Comparison of ENCODE assay signal across 8 cellular contexts in the genomic region with DNA sequence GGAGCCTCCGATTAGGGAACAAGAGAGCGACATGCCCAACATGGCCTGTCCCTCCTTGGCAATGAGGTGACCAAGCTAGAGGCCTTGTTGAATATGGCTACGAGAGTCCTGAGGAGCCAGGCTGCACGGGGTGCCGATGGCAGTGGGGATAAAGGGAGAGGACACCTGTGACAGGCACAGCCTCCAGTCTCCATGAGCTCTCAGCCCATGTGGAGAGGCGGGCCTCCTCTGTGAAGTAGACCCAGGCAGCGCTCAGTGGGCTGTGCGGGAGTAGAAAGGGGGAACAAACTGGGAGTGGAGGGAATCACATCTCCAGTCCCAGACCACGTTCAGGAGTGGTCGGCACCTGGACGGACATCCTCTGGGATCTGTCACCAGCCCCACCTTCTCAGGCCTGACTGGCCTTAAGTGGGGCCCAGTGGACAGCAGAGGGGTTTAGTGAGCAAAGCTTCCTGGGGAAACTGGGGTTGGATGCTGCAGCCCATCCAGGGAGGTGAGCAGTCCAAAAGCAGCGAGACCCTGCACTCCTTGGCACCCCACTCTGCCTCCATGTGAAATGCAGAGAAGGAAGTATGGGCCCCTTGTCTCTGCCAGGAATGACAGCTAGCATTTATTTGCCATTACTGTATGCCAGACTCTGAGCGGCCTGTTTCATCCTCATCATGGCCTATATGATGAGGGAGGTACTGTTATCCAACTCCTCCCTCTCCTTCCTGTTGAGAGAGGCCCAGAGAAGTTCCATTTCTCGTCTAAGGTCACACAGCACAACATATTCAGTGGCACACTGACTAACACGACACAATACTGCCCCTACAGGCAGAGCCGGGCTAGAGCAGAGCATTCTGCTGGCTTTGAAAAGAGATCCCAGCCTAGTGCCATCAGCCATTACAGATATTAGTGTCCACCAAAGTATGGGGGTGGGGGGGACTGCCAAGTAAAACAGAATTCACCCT. TPM values are rescaled to one million over a fixed set of nuclear protein-coding genes. Genes with fewer than 3 reads are reported as not detected.
DNase-seq lines count a peak whose midpoint lies in the region; ATAC-seq, FAIRE-seq and TF ChIP-seq lines count a peak whose summit lies in the region.

No MANE protein-coding gene starts in this region.

- intact Hi-C loops in activated CD4-positive, alpha-beta T cell treated with anti-CD3 and anti-CD28 coated beads, Interleukin-2, amount 10 ng/mL, durations not matched to agents 24 days and 14 days (cut with micrococcal nuclease) = loop anchor here (1.0 kb wide), 1 partner anchor 28 kb away; no protein-coding TSS in a partner anchor

- H3K4me3 Mint-ChIP-seq in activated CD4-positive, alpha-beta T cell treated with anti-CD3 and anti-CD28 coated beads, Interleukin-2, amount 10 ng/mL, durations not matched to agents 24 days and 14 days = no peak overlapping the region

- H3K4me1 Mint-ChIP-seq in activated CD4-positive, alpha-beta T cell treated with anti-CD3 and anti-CD28 coated beads, Interleukin-2, amount 10 ng/mL, durations not matched to agents 24 days and 14 days = peaks cover 17% of the 10 kb centered on the region

- no CpG with 5 or more reads among the region's 16 CpGs for WGBS in mesendoderm (ENCODE audit: extremely low coverage, insufficient coverage, low lambda C conversion rate)

- H3K4me1 ChIP-seq in effector memory CD4-positive, alpha-beta T cell (ENCODE audit: control insufficient read depth, insufficient read depth, low read length, poor library complexity, severe bottlenecking) = peaks cover 8% of the 10 kb centered on the region
- H3K4me1 ChIP-seq in mesendoderm (ENCODE audit: control insufficient read depth, low read depth, low read length) = peaks cover 3% of the 10 kb centered on the region

- no peak overlapping the region for H3K9ac ChIP-seq in mesendoderm (ENCODE audit: low read length)

- H3K4me2 ChIP-seq in mesendoderm (ENCODE audit: low read length) = no peak overlapping the region

- no peak overlapping the region for H4K8ac ChIP-seq in mesendoderm (ENCODE audit: low read depth, low read length)

- H3K18ac ChIP-seq in mesendoderm (ENCODE audit: low read length) = no peak overlapping the region

- no peak overlapping the region for H3K4ac ChIP-seq in mesendoderm (ENCODE audit: low read depth, low read length)

- no peaks in the 10 kb centered on the region for H3K36me3 ChIP-seq in effector memory CD4-positive, alpha-beta T cell (ENCODE audit: control insufficient read depth, insufficient read depth, low read length)
- no peaks in the 10 kb centered on the region for H3K36me3 ChIP-seq in mesendoderm (ENCODE audit: control insufficient read depth, insufficient read depth, low read length)

- H3K4me3 ChIP-seq in AG09309 (ENCODE audit: control insufficient read depth, low read depth, low read length) (peak overlapping the region; percentile 20), mesendoderm (ENCODE audit: low read length) (no peak overlapping the region)
- no peak overlapping the region for H3K4me3 ChIP-seq in effector memory CD4-positive, alpha-beta T cell (ENCODE audit: insufficient read depth, low read depth, low read length, poor library complexity, severe bottlenecking)

- no peak for DNase-seq in AG09309 (ENCODE audit: low read depth)
- DNase-seq in GM19239 (ENCODE audit: insufficient read length, low spot score) = peak; percentile 72
- peak; percentile 43 for DNase-seq in NCI-H345 (lab: John Stamatoyannopoulos, UW)
- peak; percentile 91 for DNase-seq in activated CD4-positive, alpha-beta T cell treated with anti-CD3 and anti-CD28 coated beads, Interleukin-2, amount 10 ng/mL, durations not matched to agents 24 days and 14 days
- peak in 2 of 3 donors; percentile 21 to 25 for DNase-seq in effector memory CD4-positive, alpha-beta T cell
- peak; percentile 82 for DNase-seq in mesendoderm
- DNase-seq in stimulated activated CD8-positive, alpha-beta memory T cell treated with anti-CD3 and anti-CD28 coated beads, Interleukin-15, amount 100 ng/mL, for 1 hour (ENCODE audit: low read depth) = peak; percentile 30

- H3K79me1 ChIP-seq in mesendoderm (ENCODE audit: low read length) = no peaks in the 10 kb centered on the region

- H2BK5ac ChIP-seq in mesendoderm (ENCODE audit: low read length) = no peak overlapping the region

- no peak overlapping the region for H2AK5ac ChIP-seq in mesendoderm (ENCODE audit: low read length)

- ATAC-seq in HG03159 (IDR thresholded peaks at IDR 0.05; ENCODE audit: unreplicated experiment) = no peak

- H2BK120ac ChIP-seq in mesendoderm (ENCODE audit: low read depth, low read length) = no peak overlapping the region

- H3K27me3 ChIP-seq in effector memory CD4-positive, alpha-beta T cell (replicated peaks; ENCODE audit: control insufficient read depth, insufficient read depth, low read length, poor library complexity, severe bottlenecking) = peaks cover 14% of the 10 kb centered on the region
- no peaks in the 10 kb centered on the region for H3K27me3 ChIP-seq in mesendoderm (ENCODE audit: insufficient read depth, low read length, poor library complexity)

- H2BK15ac ChIP-seq in mesendoderm (replicated peaks; ENCODE audit: low read depth) = no peak overlapping the region

- no peaks in the 10 kb centered on the region for H3K36me3 Mint-ChIP-seq in activated CD4-positive, alpha-beta T cell treated with anti-CD3 and anti-CD28 coated beads, Interleukin-2, amount 10 ng/mL, durations not matched to agents 24 days and 14 days (ENCODE audit: low read depth)

- H3K27ac ChIP-seq in effector memory CD4-positive, alpha-beta T cell (ENCODE audit: insufficient read depth, low read length, poor library complexity, severe bottlenecking) = no peak overlapping the region
- H3K27ac ChIP-seq in mesendoderm (ENCODE audit: low read depth, low read length) = no peak overlapping the region

- no peak overlapping the region for H3K56ac ChIP-seq in mesendoderm (ENCODE audit: low read length)

- H3K79me2 ChIP-seq in mesendoderm (ENCODE audit: control insufficient read depth, insufficient read depth, low read length) = no peaks in the 10 kb centered on the region

- no peaks in the 10 kb centered on the region for H3K9me3 Mint-ChIP-seq in activated CD4-positive, alpha-beta T cell treated with anti-CD3 and anti-CD28 coated beads, Interleukin-2, amount 10 ng/mL, durations not matched to agents 24 days and 14 days

- TF ChIP-seq CTCF in AG09309 (IDR thresholded peaks at IDR 0.05; ENCODE audit: control insufficient read depth, insufficient read depth, low read depth, low read length, missing control alignments) = peak; percentile 87

- no peak overlapping the region for H3K27ac Mint-ChIP-seq in activated CD4-positive, alpha-beta T cell treated with anti-CD3 and anti-CD28 coated beads, Interleukin-2, amount 10 ng/mL, durations not matched to agents 24 days and 14 days

- no peaks in the 10 kb centered on the region for H3K9me3 ChIP-seq in effector memory CD4-positive, alpha-beta T cell (ENCODE audit: control insufficient read depth, low read length)

- FAIRE-seq in GM19239 (lab: Jason Lieb, UNC) = peak; percentile 72

- peaks cover 10% of the 10 kb centered on the region for H3K27me3 Mint-ChIP-seq in activated CD4-positive, alpha-beta T cell treated with anti-CD3 and anti-CD28 coated beads, Interleukin-2, amount 10 ng/mL, durations not matched to agents 24 days and 14 days

- H4K5ac ChIP-seq in mesendoderm (ENCODE audit: low read length) = no peak overlapping the region

- H3K23ac ChIP-seq in mesendoderm (ENCODE audit: low read length) = no peak overlapping the region

RNA-seq across cellular contexts. Expression of gene TMEM92, which starts 4.5 kb away (rescaled TPM):
- 0.44 and 0.47 TPM in 2 replicates for total RNA-seq in activated CD4-positive, alpha-beta T cell treated with anti-CD3 and anti-CD28 coated beads, Interleukin-2, amount 10 ng/mL, durations not matched to agents 24 days and 14 days
- polyA plus RNA-seq in mesendoderm (2013, experiment 1 of 2) = 11.5 TPM
- polyA plus RNA-seq in mesendoderm (2013, experiment 2 of 2) = 10.9 TPM
